ENCODE assay signal across 8 cellular contexts in the genomic region with DNA sequence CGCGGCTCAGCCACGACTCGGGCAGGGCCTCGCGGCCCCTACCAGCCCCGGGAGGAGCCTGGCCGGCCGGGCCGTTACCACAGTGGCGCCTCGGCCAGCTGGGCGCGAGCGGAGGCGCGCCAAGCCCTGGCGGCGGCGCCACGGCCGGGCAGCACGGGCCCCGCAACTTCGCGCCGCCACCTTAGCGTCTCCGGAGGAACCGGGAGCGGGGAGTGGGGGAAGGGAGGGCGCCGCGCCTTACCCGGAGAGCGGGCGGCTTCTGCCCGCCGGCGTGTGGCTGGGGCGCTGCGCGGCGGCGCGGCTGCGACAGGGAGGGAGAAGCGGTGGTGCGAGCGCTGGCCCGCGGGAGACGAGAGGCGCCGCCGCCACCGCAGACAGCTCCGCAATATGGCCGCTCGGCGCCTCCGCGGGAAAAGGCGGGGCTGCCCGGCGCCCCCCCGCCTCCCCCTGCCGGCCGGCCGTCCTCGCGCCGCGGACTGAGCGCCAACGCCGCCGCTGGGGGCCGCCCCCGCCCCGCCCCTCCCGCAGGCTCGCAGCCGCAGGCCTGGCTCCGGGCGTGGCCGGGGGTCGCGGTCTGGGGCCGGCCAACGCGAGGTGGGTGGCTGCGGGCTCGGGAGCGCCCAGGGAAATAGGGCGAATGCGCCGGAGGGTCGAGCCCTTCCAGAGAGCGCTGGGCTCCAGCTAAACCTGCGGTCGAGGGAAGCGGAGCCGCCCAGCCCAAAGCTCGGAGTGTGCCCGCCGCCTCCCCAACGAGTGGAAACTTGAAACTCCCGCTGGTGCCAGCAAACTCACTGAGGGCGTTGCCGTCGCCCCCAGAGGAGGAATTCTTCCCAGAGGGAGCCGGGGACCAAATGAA. TPM values are rescaled to one million over a fixed set of nuclear protein-coding genes. Genes with fewer than 3 reads are reported as not detected.
DNase-seq lines count a peak whose midpoint lies in the region; ATAC-seq and TF ChIP-seq lines count a peak whose summit lies in the region.

A gene (minus strand): TSS at position 389 of the 856 bp plus-strand sequence. CDS start 16,922 bp downstream, outside the sequence.

- peak within 1 kb of the TSS; percentile 90 for H3K27ac Mint-ChIP-seq in activated T-helper 17 cell treated with anti-CD3 and anti-CD28 coated beads, Interleukin-2, amount 50 U/mL, for 72 hours
- H3K27ac Mint-ChIP-seq in naive thymus-derived CD4-positive, alpha-beta T cell = peak within 1 kb of the TSS; percentile 5 to 89 (median 65)
- peak within 1 kb of the TSS; percentile 92 for H3K27ac Mint-ChIP-seq in stimulated activated naive CD8-positive, alpha-beta T cell treated with anti-CD3 and anti-CD28 coated beads, Interleukin-15, Interleukin-2, amounts not matched to agents 100 ng/mL and 50 ng/mL, for 24 hours

- no peaks in the 10 kb centered on the region; the same call in 1 of the 2 replicates for H3K36me3 ChIP-seq in Panc1 (ENCODE audit: control insufficient read depth, insufficient read depth, low read length)
- H3K36me3 ChIP-seq in naive thymus-derived CD4-positive, alpha-beta T cell (ENCODE audit: control insufficient read depth in 2 of 3, insufficient read depth in 3 of 3, low read length in 3 of 3) = no peaks in the 10 kb centered on the region

- H3K36me3 Mint-ChIP-seq in activated T-helper 17 cell treated with anti-CD3 and anti-CD28 coated beads, Interleukin-2, amount 50 U/mL, for 72 hours (ENCODE audit: low read depth) = peaks cover 39% of the 10 kb centered on the region
- H3K36me3 Mint-ChIP-seq in naive thymus-derived CD4-positive, alpha-beta T cell = peaks cover 0 to 2% (median 0%) of the 10 kb centered on the region in 5 donors
- peaks cover 5% of the 10 kb centered on the region for H3K36me3 Mint-ChIP-seq in stimulated activated naive CD8-positive, alpha-beta T cell treated with anti-CD3 and anti-CD28 coated beads, Interleukin-15, Interleukin-2, amounts not matched to agents 100 ng/mL and 50 ng/mL, for 24 hours (ENCODE audit: low read depth)

- POLR2A ChIA-PET in Panc1 (lab: Charles Lee) = no interaction called here
- POLR2A ChIA-PET in naive thymus-derived CD4-positive, alpha-beta T cell (lab: Charles Lee) = no interaction called here

- no peaks in the 10 kb centered on the region for H3K27me3 ChIP-seq in Panc1 (ENCODE audit: control insufficient read depth, insufficient read depth, low read length)
- H3K27me3 ChIP-seq in naive thymus-derived CD4-positive, alpha-beta T cell (ENCODE audit: control insufficient read depth in 2 of 2, insufficient read depth in 2 of 2, low read length in 2 of 2) = no peaks in the 10 kb centered on the region

- H3K4me3 ChIP-seq in Panc1 (ENCODE audit: low read depth in 2 of 2, low read length in 2 of 2) = peak within 1 kb of the TSS; percentile 79 to 86
- peak within 1 kb of the TSS; percentile 69 for H3K4me3 ChIP-seq in naive thymus-derived CD4-positive, alpha-beta T cell (ENCODE audit: low read length)

- BruUV-seq in Panc1 (replicated peaks; lab: Mats Ljungman, UMichigan) = no TSS peak

- H3K4me3 Mint-ChIP-seq in activated T-helper 17 cell treated with anti-CD3 and anti-CD28 coated beads, Interleukin-2, amount 50 U/mL, for 72 hours = peak within 1 kb of the TSS; percentile 88
- peak within 1 kb of the TSS; percentile 87 to 93 (median 92) for H3K4me3 Mint-ChIP-seq in naive thymus-derived CD4-positive, alpha-beta T cell
- H3K4me3 Mint-ChIP-seq in stimulated activated naive CD8-positive, alpha-beta T cell treated with anti-CD3 and anti-CD28 coated beads, Interleukin-15, Interleukin-2, amounts not matched to agents 100 ng/mL and 50 ng/mL, for 24 hours = peak within 1 kb of the TSS; percentile 94

- H3K4me1 Mint-ChIP-seq in activated T-helper 17 cell treated with anti-CD3 and anti-CD28 coated beads, Interleukin-2, amount 50 U/mL, for 72 hours = peaks cover 13% of the 10 kb centered on the region
- peaks cover 2 to 43% (median 32%) of the 10 kb centered on the region in 7 donors for H3K4me1 Mint-ChIP-seq in naive thymus-derived CD4-positive, alpha-beta T cell
- H3K4me1 Mint-ChIP-seq in stimulated activated naive CD8-positive, alpha-beta T cell treated with anti-CD3 and anti-CD28 coated beads, Interleukin-15, Interleukin-2, amounts not matched to agents 100 ng/mL and 50 ng/mL, for 24 hours (ENCODE audit: low read depth) = peaks cover 47% of the 10 kb centered on the region

- no peaks in the 10 kb centered on the region for H3K9me3 ChIP-seq in Panc1 (ENCODE audit: control insufficient read depth, insufficient read depth, low read depth, low read length)
- no peaks in the 10 kb centered on the region for H3K9me3 ChIP-seq in naive thymus-derived CD4-positive, alpha-beta T cell (ENCODE audit: control insufficient read depth in 2 of 3, low read length in 3 of 3)

- no peak; the same call in 1 of the 2 replicates for TF ChIP-seq CTCF in Panc1 (IDR thresholded peaks at IDR 0.05)

- peak within 1 kb of the TSS; percentile 98 for H3K27ac ChIP-seq in Panc1 (ENCODE audit: low read length)
- peak within 1 kb of the TSS; percentile 61 for H3K27ac ChIP-seq in naive thymus-derived CD4-positive, alpha-beta T cell (ENCODE audit: low read depth, low read length)

- H3K9me3 Mint-ChIP-seq in activated T-helper 17 cell treated with anti-CD3 and anti-CD28 coated beads, Interleukin-2, amount 50 U/mL, for 72 hours = no peaks in the 10 kb centered on the region
- H3K9me3 Mint-ChIP-seq in naive thymus-derived CD4-positive, alpha-beta T cell = peaks cover 0 to 3% (median 0%) of the 10 kb centered on the region in 11 donors
- H3K9me3 Mint-ChIP-seq in stimulated activated naive CD8-positive, alpha-beta T cell treated with anti-CD3 and anti-CD28 coated beads, Interleukin-15, Interleukin-2, amounts not matched to agents 100 ng/mL and 50 ng/mL, for 24 hours = peaks cover 6% of the 10 kb centered on the region

- intact Hi-C loops in Panc1 (cut with micrococcal nuclease; ENCODE audit: unreplicated experiment) = loop anchor here (5.0 kb wide), 1 partner anchor 136 kb away; no protein-coding TSS in a partner anchor
- intact Hi-C loops in naive thymus-derived CD4-positive, alpha-beta T cell (cut with micrococcal nuclease) = loop anchor here (1.0 to 5.0 kb wide), 4 partner anchors 32 to 135 kb away; no protein-coding TSS in a partner anchor

- DNase-seq in DMS 273 (lab: John Stamatoyannopoulos, UW; ENCODE audit: unreplicated experiment) = peak; percentile 90
- DNase-seq in HT-29 (ENCODE audit: low spot score) = peak; percentile 40
- no peak for DNase-seq in Panc1 (ENCODE audit: low read depth, low spot score)
- peak; percentile 68 for DNase-seq in fibroblast of peridontal ligament (ENCODE audit: extremely low read depth)
- DNase-seq in naive thymus-derived CD4-positive, alpha-beta T cell = peak; percentile 26 to 74 (median 44)

- in situ Hi-C loops in Panc1 (cut with HindIII; ENCODE audit: low pct_unique_long_range_greater_than_20kb, low sequenced_read_pairs) = no loop called here

- CTCF ChIA-PET in Panc1 (lab: Charles Lee) = interaction anchor here (0.5 to 1.1 kb wide), 3 partner anchors 7 to 73 kb away, joined by 3 to 5 read pairs (median 3); no protein-coding TSS in a partner anchor
- CTCF ChIA-PET in naive thymus-derived CD4-positive, alpha-beta T cell (lab: Charles Lee) = no interaction called here

- no peaks in the 10 kb centered on the region for H3K27me3 Mint-ChIP-seq in activated T-helper 17 cell treated with anti-CD3 and anti-CD28 coated beads, Interleukin-2, amount 50 U/mL, for 72 hours
- no peaks in the 10 kb centered on the region for H3K27me3 Mint-ChIP-seq in naive thymus-derived CD4-positive, alpha-beta T cell
- H3K27me3 Mint-ChIP-seq in stimulated activated naive CD8-positive, alpha-beta T cell treated with anti-CD3 and anti-CD28 coated beads, Interleukin-15, Interleukin-2, amounts not matched to agents 100 ng/mL and 50 ng/mL, for 24 hours = no peaks in the 10 kb centered on the region

- ATAC-seq in GM21360 (IDR thresholded peaks at IDR 0.05; ENCODE audit: unreplicated experiment) (peak; percentile 74), Panc1 (peak; percentile 94)
- peak; percentile 72 for ATAC-seq in activated T-helper 17 cell treated with anti-CD3 and anti-CD28 coated beads, Interleukin-2, amount 50 U/mL, for 72 hours (replicated peaks)
- peak; percentile 86 for ATAC-seq in naive thymus-derived CD4-positive, alpha-beta T cell

- H3K4me1 ChIP-seq in Panc1 (ENCODE audit: control insufficient read depth, insufficient read depth, low read length) = peaks cover 35% of the 10 kb centered on the region
- H3K4me1 ChIP-seq in naive thymus-derived CD4-positive, alpha-beta T cell (ENCODE audit: control insufficient read depth in 2 of 2, insufficient read depth in 2 of 2, low read length in 2 of 2) = peaks cover 0 to 6% of the 10 kb centered on the region in 2 donors

RNA-seq across cellular contexts. Expression of the gene that starts here (rescaled TPM):
- 4.9 and 9.0 TPM in 2 replicates for total RNA-seq in HT-29 (2014; rRNA removed; shearing (Covaris generic))
- total RNA-seq in Panc1 (2021; ENCODE audit: unreplicated experiment) = 200 TPM
- polyA plus RNA-seq in Panc1 (2012; ENCODE audit: insufficient read length) = 109 TPM
- 10 to 100 TPM; 83.2 to 95.6 TPM for total RNA-seq in activated T-helper 17 cell treated with anti-CD3 and anti-CD28 coated beads, Interleukin-2, amount 50 U/mL, for 72 hours
- total RNA-seq in naive thymus-derived CD4-positive, alpha-beta T cell = 10 to 100 TPM; 14.0 to 63.6 (median 17.0) TPM
- polyA plus RNA-seq in naive thymus-derived CD4-positive, alpha-beta T cell = 1 to 10 TPM; 6.9 to 8.2 TPM
